8 cellular contexts compared by ENCODE assay signal in genomic region chr20:58908216-58908615, GRCh38. TPM values are rescaled to one million over a fixed set of nuclear protein-coding genes. Genes with fewer than 3 reads are reported as not detected.
A peak's percentile ranks its signal among the peaks of the same experiment; 100 is the strongest.
DNase-seq lines count a peak whose midpoint lies in the region; ATAC-seq and TF ChIP-seq lines count a peak whose summit lies in the region.

No MANE protein-coding gene starts in this region.

- H3K27me3 ChIP-seq in GM06990 (replicated peaks; ENCODE audit: control insufficient read depth, insufficient read depth, low read length) = no peaks in the 10 kb centered on the region

- H3K4me1 Mint-ChIP-seq in osteocyte (ENCODE audit: unreplicated experiment) = peaks cover 30% of the 10 kb centered on the region

- H3K4me3 Mint-ChIP-seq in osteocyte (ENCODE audit: unreplicated experiment) = peak overlapping the region; percentile 57

- H3K4me3 ChIP-seq in GM06990 (replicated peaks; ENCODE audit: low read depth, low read length) = peak overlapping the region; percentile 6; the same call in 1 of the 2 replicates
- no peak overlapping the region for H3K4me3 ChIP-seq in coronary artery

- H3K9me3 Mint-ChIP-seq in osteocyte (ENCODE audit: unreplicated experiment) = no peaks in the 10 kb centered on the region

- H3K27ac ChIP-seq in coronary artery = peak overlapping the region; percentile 73 to 75

- peak overlapping the region; percentile 92 for H3K27ac Mint-ChIP-seq in osteocyte (ENCODE audit: unreplicated experiment)

- peaks cover 74% of the 10 kb centered on the region for H3K36me3 Mint-ChIP-seq in osteocyte (ENCODE audit: unreplicated experiment)

- ATAC-seq in HG03565 (IDR thresholded peaks at IDR 0.05; ENCODE audit: unreplicated experiment) (peak; percentile 7), HG02885 (IDR thresholded peaks at IDR 0.05; ENCODE audit: poor library complexity, unreplicated experiment) (no peak), HG03442 (IDR thresholded peaks at IDR 0.05; ENCODE audit: unreplicated experiment) (no peak)

- no peak for TF ChIP-seq CTCF in GM06990 (IDR thresholded peaks at IDR 0.05; ENCODE audit: insufficient read depth, low read length, poor library complexity, severe bottlenecking)
- no peak for TF ChIP-seq CTCF in coronary artery (IDR thresholded peaks at IDR 0.05)
- no peak for TF ChIP-seq CTCF in osteocyte (IDR thresholded peaks at IDR 0.05)

- DNase-seq in GM06990 (ENCODE audit: extremely low read depth, insufficient read length) (no peak), coronary artery (ENCODE audit: low spot score) (no peak), osteocyte (ENCODE audit: extremely low spot score, unreplicated experiment) (no peak), NCI-H510A treated with DMSO at 0.1 percent for 48 hours (lab: John Stamatoyannopoulos, UW) (no peak), C1 segment of cervical spinal cord (lab: John Stamatoyannopoulos, UW) (no peak)

- peaks cover 35% of the 10 kb centered on the region for H3K36me3 ChIP-seq in GM06990 (ENCODE audit: control insufficient read depth, insufficient read depth, low read length)

- no peaks in the 10 kb centered on the region for H3K27me3 Mint-ChIP-seq in osteocyte (ENCODE audit: unreplicated experiment)

RNA-seq across cellular contexts. Expression of gene GNAS, which starts 55.7 kb away (rescaled TPM):
- total RNA-seq in osteocyte = 1,150 and 1,173 TPM in 2 replicates

RNA-seq across cellular contexts. Expression of gene GNAS-AS1, which starts 57.5 kb away (rescaled TPM):
- total RNA-seq in osteocyte = 1.5 and 2.0 TPM in 2 replicates
